7 cellular contexts compared by ENCODE assay signal in genomic region chr16:30183961-30184429, GRCh38. TPM values are rescaled to one million over a fixed set of nuclear protein-coding genes. Genes with fewer than 3 reads are reported as not detected.
A peak's percentile ranks its signal among the peaks of the same experiment; 100 is the strongest.
DNase-seq lines count a peak whose midpoint lies in the region; ATAC-seq and TF ChIP-seq lines count a peak whose summit lies in the region.

No MANE protein-coding gene starts in this region.

- peaks cover 14 to 36% of the 10 kb centered on the region in 2 donors for H3K4me1 ChIP-seq in duodenal mucosa (ENCODE audit: control insufficient read depth in 1 of 2, insufficient read depth in 2 of 2, low read length in 2 of 2)
- H3K4me1 ChIP-seq in suprapubic skin = peaks cover 26% of the 10 kb centered on the region

- intact Hi-C loops in activated CD4-positive, alpha-beta T cell treated with anti-CD3 and anti-CD28 coated beads, Interleukin-2, amount 10 ng/mL, durations not matched to agents 24 days and 14 days (cut with micrococcal nuclease) = no loop called here

- TF ChIP-seq POLR2A in suprapubic skin (IDR thresholded peaks at IDR 0.05) = no peak

- peak; percentile 24 for ATAC-seq in GM19328 (IDR thresholded peaks at IDR 0.05; ENCODE audit: unreplicated experiment)
- peak; percentile 24 for ATAC-seq in HG03571 (IDR thresholded peaks at IDR 0.05; ENCODE audit: unreplicated experiment)
- no peak for ATAC-seq in HG03378 (IDR thresholded peaks at IDR 0.05; ENCODE audit: unreplicated experiment)

- H3K9me3 Mint-ChIP-seq in activated CD4-positive, alpha-beta T cell treated with anti-CD3 and anti-CD28 coated beads, Interleukin-2, amount 10 ng/mL, durations not matched to agents 24 days and 14 days = no peaks in the 10 kb centered on the region

- no peaks in the 10 kb centered on the region for H4K20me1 ChIP-seq in neural cell (ENCODE audit: insufficient read depth)

- peak overlapping the region; percentile 64 for H3K27ac ChIP-seq in duodenal mucosa (ENCODE audit: low read depth, low read length)
- peak overlapping the region; percentile 47 for H3K27ac ChIP-seq in neural cell (ENCODE audit: low read length)
- H3K27ac ChIP-seq in suprapubic skin = no peak overlapping the region

- H3K36me3 Mint-ChIP-seq in activated CD4-positive, alpha-beta T cell treated with anti-CD3 and anti-CD28 coated beads, Interleukin-2, amount 10 ng/mL, durations not matched to agents 24 days and 14 days (ENCODE audit: low read depth) = peaks cover 39% of the 10 kb centered on the region

- H3K27me3 ChIP-seq in duodenal mucosa (ENCODE audit: control insufficient read depth in 1 of 2, insufficient read depth in 2 of 2, low read length in 2 of 2) = no peaks in the 10 kb centered on the region
- no peaks in the 10 kb centered on the region for H3K27me3 ChIP-seq in neural cell (ENCODE audit: insufficient read depth, low read depth, low read length)
- no peaks in the 10 kb centered on the region for H3K27me3 ChIP-seq in suprapubic skin

- TF ChIP-seq RAD21 in neural cell (conservative IDR thresholded peaks at IDR 0.05) = no peak

- peaks cover 28% of the 10 kb centered on the region for H3K4me1 Mint-ChIP-seq in activated CD4-positive, alpha-beta T cell treated with anti-CD3 and anti-CD28 coated beads, Interleukin-2, amount 10 ng/mL, durations not matched to agents 24 days and 14 days

- peaks cover 9% of the 10 kb centered on the region for H3K79me2 ChIP-seq in neural cell (replicated peaks; ENCODE audit: insufficient read depth, low read length)

- H3F3A ChIP-seq in neural cell (ENCODE audit: insufficient read depth, low read length, poor library complexity, severe bottlenecking) = no peaks in the 10 kb centered on the region

- no peak for TF ChIP-seq EP300 in neural cell (conservative IDR thresholded peaks at IDR 0.05; ENCODE audit: poor library complexity, severe bottlenecking)
- TF ChIP-seq EP300 in suprapubic skin (IDR thresholded peaks at IDR 0.05) = no peak

- no peaks in the 10 kb centered on the region for H3K27me3 Mint-ChIP-seq in activated CD4-positive, alpha-beta T cell treated with anti-CD3 and anti-CD28 coated beads, Interleukin-2, amount 10 ng/mL, durations not matched to agents 24 days and 14 days

- TF ChIP-seq CTCF in neural cell (IDR thresholded peaks at IDR 0.05; ENCODE audit: poor library complexity, severe bottlenecking) (no peak), suprapubic skin (IDR thresholded peaks at IDR 0.05) (no peak)

- no peaks in the 10 kb centered on the region for H3K9me2 ChIP-seq in neural cell (ENCODE audit: insufficient read depth, low read length)

- H2AFZ ChIP-seq in neural cell (ENCODE audit: low read depth, low read length) = peak overlapping the region; percentile 21

- DNase-seq in activated CD4-positive, alpha-beta T cell treated with anti-CD3 and anti-CD28 coated beads, Interleukin-2, amount 10 ng/mL, durations not matched to agents 24 days and 14 days = peak; percentile 95
- DNase-seq in suprapubic skin (ENCODE audit: low spot score in 2 of 2) = peak in 1 of 2 donors; percentile 70

- H3K4me3 ChIP-seq in duodenal mucosa (ENCODE audit: low read depth in 1 of 2, low read length in 2 of 2) = peak overlapping the region; percentile 62 to 63
- peak overlapping the region; percentile 92 for H3K4me3 ChIP-seq in neural cell (ENCODE audit: low read length)
- peak overlapping the region; percentile 63 for H3K4me3 ChIP-seq in suprapubic skin

- no peaks in the 10 kb centered on the region for H3K9me3 ChIP-seq in duodenal mucosa (ENCODE audit: control insufficient read depth in 1 of 2, low read length in 2 of 2)
- no peaks in the 10 kb centered on the region for H3K9me3 ChIP-seq in neural cell (ENCODE audit: low read length)
- H3K9me3 ChIP-seq in suprapubic skin = no peaks in the 10 kb centered on the region

- peak overlapping the region; percentile 98 for H3K27ac Mint-ChIP-seq in activated CD4-positive, alpha-beta T cell treated with anti-CD3 and anti-CD28 coated beads, Interleukin-2, amount 10 ng/mL, durations not matched to agents 24 days and 14 days

- H3K9ac ChIP-seq in duodenal mucosa (ENCODE audit: low read depth in 1 of 2, low read length in 2 of 2) (peak overlapping the region; percentile 62 to 71), neural cell (ENCODE audit: low read length) (peak overlapping the region; percentile 84)

- WGBS in suprapubic skin = 7% methylated on average over 9 of the region's 18 CpGs

- peak overlapping the region; percentile 63 for H3K4me2 ChIP-seq in neural cell (ENCODE audit: low read length)

- peak overlapping the region; percentile 98 for H3K4me3 Mint-ChIP-seq in activated CD4-positive, alpha-beta T cell treated with anti-CD3 and anti-CD28 coated beads, Interleukin-2, amount 10 ng/mL, durations not matched to agents 24 days and 14 days

- H3K36me3 ChIP-seq in duodenal mucosa (ENCODE audit: control insufficient read depth in 1 of 2, insufficient read depth in 2 of 2, low read length in 2 of 2) (peaks cover 0 to 9% of the 10 kb centered on the region in 2 donors), neural cell (ENCODE audit: insufficient read depth, low read length) (no peaks in the 10 kb centered on the region), suprapubic skin (no peaks in the 10 kb centered on the region)

TF ChIP-seq in neural cell, 6 proteins besides CTCF, POLR2A, EP300 and RAD21:
- TF ChIP-seq EZH2 (IDR thresholded peaks at IDR 0.05; ENCODE audit: borderline replicate concordance, insufficient read depth, low read length, poor library complexity, severe bottlenecking) (no peak), REST (IDR thresholded peaks at IDR 0.05; ENCODE audit: borderline replicate concordance) (no peak), SMC3 (conservative IDR thresholded peaks at IDR 0.05; ENCODE audit: poor library complexity) (no peak), TAF1 (IDR thresholded peaks at IDR 0.05; ENCODE audit: low read depth) (no peak), MXI1 (conservative IDR thresholded peaks at IDR 0.05; ENCODE audit: poor library complexity, severe bottlenecking) (no peak), POLR2AphosphoS5 (IDR thresholded peaks at IDR 0.05) (no peak)

RNA-seq across cellular contexts. Expression of gene CORO1A, which starts 0.6 kb away (rescaled TPM):
- 748 and 758 TPM in 2 replicates for total RNA-seq in activated CD4-positive, alpha-beta T cell treated with anti-CD3 and anti-CD28 coated beads, Interleukin-2, amount 10 ng/mL, durations not matched to agents 24 days and 14 days
- 106 and 107 TPM in 2 replicates for polyA plus RNA-seq in neural cell
- polyA minus RNA-seq in neural cell = 35.8 and 37.2 TPM in 2 replicates
- total RNA-seq in suprapubic skin = 10 to 100 TPM; 14.5 to 25.3 (median 19.3) TPM

RNA-seq across cellular contexts. Expression of gene BOLA2B, which starts 9.5 kb away (rescaled TPM):
- 280 and 300 TPM in 2 replicates for total RNA-seq in activated CD4-positive, alpha-beta T cell treated with anti-CD3 and anti-CD28 coated beads, Interleukin-2, amount 10 ng/mL, durations not matched to agents 24 days and 14 days
- polyA plus RNA-seq in neural cell = 394 and 487 TPM in 2 replicates
- 22.2 and 31.0 TPM in 2 replicates for polyA minus RNA-seq in neural cell
- 100 to 1,000 TPM in 3 of 4 donors, 10 to 100 TPM in 1; 72.7 to 434 (median 197) TPM for total RNA-seq in suprapubic skin

RNA-seq across cellular contexts. Expression of gene SLX1A, which starts 9.7 kb away (rescaled TPM):
- 73.0 and 80.7 TPM in 2 replicates for total RNA-seq in activated CD4-positive, alpha-beta T cell treated with anti-CD3 and anti-CD28 coated beads, Interleukin-2, amount 10 ng/mL, durations not matched to agents 24 days and 14 days
- 22.8 and 43.4 TPM in 2 replicates for polyA plus RNA-seq in neural cell
- polyA minus RNA-seq in neural cell = 12.2 and 16.3 TPM in 2 replicates
- 10 to 100 TPM; 27.3 to 56.2 (median 44.9) TPM for total RNA-seq in suprapubic skin

RNA-seq across cellular contexts. Expression of gene SULT1A3, which starts 15.1 kb away (rescaled TPM):
- total RNA-seq in activated CD4-positive, alpha-beta T cell treated with anti-CD3 and anti-CD28 coated beads, Interleukin-2, amount 10 ng/mL, durations not matched to agents 24 days and 14 days = 15.6 and 24.5 TPM in 2 replicates
- polyA plus RNA-seq in neural cell = 12.1 and 13.2 TPM in 2 replicates
- polyA minus RNA-seq in neural cell = 1.5 and 4.2 TPM in 2 replicates
- total RNA-seq in suprapubic skin = 10 to 100 TPM in 1 of 4 donors, 1 to 10 TPM in 2, not detected in 1; 4.8 to 24.6 (median 7.8) TPM

Comparison
In these comparisons a context has a peak if more than half of its experiments do, and no peak if none do; other contexts are left out.
1. RNA of gene CORO1A, which starts 0.6 kb away (total RNA-seq): 748 to 758 TPM in activated CD4-positive, alpha-beta T cell treated with anti-CD3 and anti-CD28 coated beads, Interleukin-2, amount 10 ng/mL, durations not matched to agents 24 days and 14 days; 14.5 to 25.3 TPM in suprapubic skin; every median in the first group is over 10 times any median in the second.
2. Peak in every context shown above with its lines, with median percentiles within 50 percentile points of each other: H3K4me3 ChIP-seq.